Comparison of ENCODE assay signal across 22 cellular contexts in genomic region chr2:118979177-118979861, GRCh38. TPM values are rescaled to one million over a fixed set of nuclear protein-coding genes. Genes with fewer than 3 reads are reported as not detected.
DNase-seq lines count a peak whose midpoint lies in the region; ATAC-seq and TF ChIP-seq lines count a peak whose summit lies in the region.
"Had no signal": no experiment of that assay in that cellular context is flagged by ENCODE, and none has a peak within 500 bp of the region (broad histone marks: within the 10 kb centered on the region; RNA-seq: fewer than 3 reads in every experiment).

No MANE protein-coding gene starts in this region.

- H3K36me3 ChIP-seq in MG63 (no peaks in the 10 kb centered on the region), esophagus muscularis mucosa (no peaks in the 10 kb centered on the region)

- no peak overlapping the region for H3K27ac ChIP-seq in esophagus muscularis mucosa (replicated peaks in 1 of 4)
- H3K27ac ChIP-seq: GM23248 had no signal

- no peak for TF ChIP-seq EP300 in esophagus muscularis mucosa (IDR thresholded peaks at IDR 0.05)

- no peak for ATAC-seq in HG03342 (IDR thresholded peaks at IDR 0.05; ENCODE audit: unreplicated experiment)
- ATAC-seq: HepG2 had no signal

- H3K4me1 Mint-ChIP-seq in type B pancreatic cell (ENCODE audit: unreplicated experiment): no peaks in the 10 kb centered on the region
- H3K4me1 Mint-ChIP-seq: B cell, IgD-negative memory B cell had no signal

- WGBS in esophagus muscularis mucosa: 70% methylated on average over 5 of the region's 5 CpGs

- H3K9me3 ChIP-seq in MG63 (no peaks in the 10 kb centered on the region), esophagus muscularis mucosa (peaks cover 0 to 10% (median 0%) of the 10 kb centered on the region in 4 donors)
- H3K9me3 ChIP-seq: Caco-2 had no signal

- H3K4me1 ChIP-seq in esophagus muscularis mucosa: no peaks in the 10 kb centered on the region
- H3K4me1 ChIP-seq: Caco-2 had no signal

- H3K9me3 Mint-ChIP-seq in type B pancreatic cell: no peaks in the 10 kb centered on the region
- H3K9me3 Mint-ChIP-seq: CD4-positive, alpha-beta T cell had no signal

- no peak overlapping the region for H3K4me3 Mint-ChIP-seq in type B pancreatic cell
- H3K4me3 Mint-ChIP-seq: B cell; CD4-positive, alpha-beta T cell; IgD-negative memory B cell had no signal

- no peaks in the 10 kb centered on the region for H3K36me3 Mint-ChIP-seq in type B pancreatic cell

- H3K4me3 ChIP-seq in MG63 (no peak overlapping the region), esophagus muscularis mucosa (no peak overlapping the region)
- H3K4me3 ChIP-seq: GM23248 had no signal

- DNase-seq in Ammon's horn (ENCODE audit: low spot score): peak; percentile 1
- peak; percentile 12 for DNase-seq in MG63
- peak; percentile 85 for DNase-seq in esophagus muscularis mucosa (ENCODE audit: extremely low spot score)
- DNase-seq in type B pancreatic cell (ENCODE audit: extremely low spot score, unreplicated experiment): peak; percentile 32
- DNase-seq in central memory CD4-positive, alpha-beta T cell: no peak
- DNase-seq in NAMALWA (ENCODE audit: low spot score): no peak
- DNase-seq: 8988T; C1 segment of cervical spinal cord; CD4-positive, alpha-beta T cell; DMS153; DMS79; GDM1; GM23248; HCEC 1CT had no signal

- H3K27me3 Mint-ChIP-seq in type B pancreatic cell: peaks cover 41% of the 10 kb centered on the region
- H3K27me3 Mint-ChIP-seq: IgD-negative memory B cell had no signal

- TF ChIP-seq CTCF in esophagus muscularis mucosa (IDR thresholded peaks at IDR 0.05) (no peak), type B pancreatic cell (conservative IDR thresholded peaks at IDR 0.05) (no peak)

- intact Hi-C loops in esophagus muscularis mucosa (cut with DNase I): no loop called here

- H3K27me3 ChIP-seq in MG63 (no peaks in the 10 kb centered on the region), esophagus muscularis mucosa (peaks cover 0 to 26% (median 0%) of the 10 kb centered on the region in 4 donors)

- no peak for TF ChIP-seq POLR2A in esophagus muscularis mucosa (IDR thresholded peaks at IDR 0.05; ENCODE audit: low read depth)

- H3K27ac Mint-ChIP-seq in type B pancreatic cell: no peak overlapping the region
- H3K27ac Mint-ChIP-seq: B cell; CD4-positive, alpha-beta T cell; IgD-negative memory B cell had no signal

RNA-seq across cellular contexts. Expression of gene MARCO, which starts 37.3 kb away (rescaled TPM):
- not detected in 2 replicates for total RNA-seq in MG63 (2014; rRNA removed; shearing (Covaris generic); ENCODE audit: low replicate concordance)
- total RNA-seq in esophagus muscularis mucosa: 10 to 100 TPM in 2 of 4 donors, 1 to 10 TPM in 2; 7.3 to 19.8 (median 12.9) TPM
- 1.1 and 1.6 TPM in 2 replicates for total RNA-seq in type B pancreatic cell (ENCODE audit: low replicate concordance)
- total RNA-seq: A673, B cell, Daoy, GM23248, H4, HepG2 had no signal

Comparison
In these comparisons a context has a peak if more than half of its experiments do, and no peak if none do; other contexts are left out.
1. DNase-seq: peak in Ammon's horn (single experiment), MG63 (single experiment), esophagus muscularis mucosa (single experiment) and type B pancreatic cell (single experiment); none in central memory CD4-positive, alpha-beta T cell (single experiment) and NAMALWA (single experiment).